ENCODE assay signal across 1 cellular context in genomic region chr3:108100906-108101305, GRCh38.
A peak's percentile ranks its signal among the peaks of the same experiment; 100 is the strongest.
TF ChIP-seq lines count a peak whose summit lies in the region.

No MANE protein-coding gene starts in this region.

TF ChIP-seq in GM12878, 131 proteins besides CTCF, POLR2A, EP300 and RAD21 (continued from another document):
- TF ChIP-seq, protein P1, sequence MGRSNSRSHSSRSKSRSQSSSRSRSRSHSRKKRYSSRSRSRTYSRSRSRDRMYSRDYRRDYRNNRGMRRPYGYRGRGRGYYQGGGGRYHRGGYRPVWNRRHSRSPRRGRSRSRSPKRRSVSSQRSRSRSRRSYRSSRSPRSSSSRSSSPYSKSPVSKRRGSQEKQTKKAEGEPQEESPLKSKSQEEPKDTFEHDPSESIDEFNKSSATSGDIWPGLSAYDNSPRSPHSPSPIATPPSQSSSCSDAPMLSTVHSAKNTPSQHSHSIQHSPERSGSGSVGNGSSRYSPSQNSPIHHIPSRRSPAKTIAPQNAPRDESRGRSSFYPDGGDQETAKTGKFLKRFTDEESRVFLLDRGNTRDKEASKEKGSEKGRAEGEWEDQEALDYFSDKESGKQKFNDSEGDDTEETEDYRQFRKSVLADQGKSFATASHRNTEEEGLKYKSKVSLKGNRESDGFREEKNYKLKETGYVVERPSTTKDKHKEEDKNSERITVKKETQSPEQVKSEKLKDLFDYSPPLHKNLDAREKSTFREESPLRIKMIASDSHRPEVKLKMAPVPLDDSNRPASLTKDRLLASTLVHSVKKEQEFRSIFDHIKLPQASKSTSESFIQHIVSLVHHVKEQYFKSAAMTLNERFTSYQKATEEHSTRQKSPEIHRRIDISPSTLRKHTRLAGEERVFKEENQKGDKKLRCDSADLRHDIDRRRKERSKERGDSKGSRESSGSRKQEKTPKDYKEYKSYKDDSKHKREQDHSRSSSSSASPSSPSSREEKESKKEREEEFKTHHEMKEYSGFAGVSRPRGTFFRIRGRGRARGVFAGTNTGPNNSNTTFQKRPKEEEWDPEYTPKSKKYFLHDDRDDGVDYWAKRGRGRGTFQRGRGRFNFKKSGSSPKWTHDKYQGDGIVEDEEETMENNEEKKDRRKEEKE (IDR thresholded peaks at IDR 0.05): no peak
- TF ChIP-seq NR2C1 (IDR thresholded peaks at IDR 0.05) (no peak), ESRRA (IDR thresholded peaks at IDR 0.05; ENCODE audit: low read length) (no peak), RUNX3 (IDR thresholded peaks at IDR 0.05; ENCODE audit: low read length) (peak; percentile 85)
